ENCODE assay signal across 1 cellular context in genomic region chr2:127485694-127486071, GRCh38.
A peak's percentile ranks its signal among the peaks of the same experiment; 100 is the strongest.
TF ChIP-seq lines count a peak whose summit lies in the region.

No MANE protein-coding gene starts in this region.

TF ChIP-seq in HepG2, 621 proteins besides CTCF, POLR2A, EP300 and RAD21:
- TF ChIP-seq RBFOX2 (IDR thresholded peaks at IDR 0.05; ENCODE audit: low read depth, low read length): no peak
- TF ChIP-seq RBM22 (optimal IDR thresholded peaks at IDR 0.05; ENCODE audit: low read length): peak; percentile 39
